Comparison of ENCODE assay signal across 19 cellular contexts in genomic region chr2:156486175-156486574, GRCh38. TPM values are rescaled to one million over a fixed set of nuclear protein-coding genes. Genes with fewer than 3 reads are reported as not detected.
DNase-seq lines count a peak whose midpoint lies in the region; ATAC-seq and TF ChIP-seq lines count a peak whose summit lies in the region.
"Had no signal": no experiment of that assay in that cellular context is flagged by ENCODE, and none has a peak within 500 bp of the region (broad histone marks: within the 10 kb centered on the region; RNA-seq: fewer than 3 reads in every experiment).

No MANE protein-coding gene starts in this region.

- no peaks in the 10 kb centered on the region for H3K27me3 ChIP-seq in foreskin keratinocyte
- H3K27me3 ChIP-seq: SJSA1, vagina had no signal

- peaks cover 13% of the 10 kb centered on the region for H3K4me1 ChIP-seq in foreskin keratinocyte

- no peak overlapping the region for H3K27ac ChIP-seq in foreskin keratinocyte
- H3K27ac ChIP-seq: HL-60, SJSA1, vagina had no signal

- intact Hi-C loops in activated T-helper 2 cell treated with anti-CD3 and anti-CD28 coated beads, Interferon-gamma antibody, Interleukin-2, Interleukin-4, amounts not matched to agents 10 μg/mL and 5 μg/mL and 100 μg/mL, durations not matched to agents 14 hours and 24 hours and 36 hours (cut with micrococcal nuclease): no loop called here

- no peak overlapping the region for H3K4me3 Mint-ChIP-seq in stimulated activated naive CD8-positive, alpha-beta T cell treated with anti-CD3 and anti-CD28 coated beads, Interleukin-15, amount 100 ng/mL, for 72 hours
- no peak overlapping the region for H3K4me3 Mint-ChIP-seq in activated T-helper 2 cell treated with anti-CD3 and anti-CD28 coated beads, Interferon-gamma antibody, Interleukin-2, Interleukin-4, amounts not matched to agents 10 μg/mL and 5 μg/mL and 100 μg/mL, durations not matched to agents 14 hours and 24 hours and 36 hours (ENCODE audit: low read depth)
- H3K4me3 Mint-ChIP-seq: activated naive CD8-positive, alpha-beta T cell; central memory CD8-positive, alpha-beta T cell; naive B cell had no signal

- peak; percentile 78 for ATAC-seq in stimulated activated naive CD8-positive, alpha-beta T cell treated with anti-CD3 and anti-CD28 coated beads, Interleukin-15, Interleukin-2, amounts not matched to agents 100 U/mL and 50 U/mL, for 24 hours
- ATAC-seq in stimulated activated naive CD8-positive, alpha-beta T cell treated with anti-CD3 and anti-CD28 coated beads, Interleukin-15, amount 100 ng/mL, for 72 hours: no peak
- ATAC-seq in foreskin keratinocyte (peak; percentile 93), GM18868 (IDR thresholded peaks at IDR 0.05; ENCODE audit: unreplicated experiment) (no peak)
- ATAC-seq: GM12878 had no signal

- peaks cover 6% of the 10 kb centered on the region for H3K36me3 Mint-ChIP-seq in activated T-helper 2 cell treated with anti-CD3 and anti-CD28 coated beads, Interferon-gamma antibody, Interleukin-2, Interleukin-4, amounts not matched to agents 10 μg/mL and 5 μg/mL and 100 μg/mL, durations not matched to agents 14 hours and 24 hours and 36 hours (ENCODE audit: low read depth)

- DNase-seq in stimulated activated naive CD8-positive, alpha-beta T cell treated with anti-CD3 and anti-CD28 coated beads, Interleukin-15, Interleukin-2, amounts not matched to agents 100 U/mL and 50 U/mL, for 24 hours: no peak
- no peak for DNase-seq in stimulated activated naive CD8-positive, alpha-beta T cell treated with anti-CD3 and anti-CD28 coated beads, Interleukin-15, amount 100 ng/mL, for 72 hours
- no peak for DNase-seq in activated T-helper 2 cell treated with anti-CD3 and anti-CD28 coated beads, Interferon-gamma antibody, Interleukin-2, Interleukin-4, amounts not matched to agents 10 μg/mL and 5 μg/mL and 100 μg/mL, durations not matched to agents 14 hours and 24 hours and 36 hours (ENCODE audit: low spot score)
- DNase-seq in foreskin keratinocyte (peak in 1 of 2 donors; percentile 58), HuH-7 (ENCODE audit: low spot score) (no peak)
- DNase-seq in stimulated activated CD4-positive, alpha-beta T cell treated with anti-CD3 and anti-CD28 coated beads, Interleukin-1b, Interleukin-23, amount 100 ng/mL, for 48 hours: no peak
- DNase-seq in stimulated activated CD4-positive, alpha-beta T cell treated with anti-CD3 and anti-CD28 coated beads, Interleukin-4, amount 100 ng/mL, for 24 hours: no peak
- DNase-seq: activated CD4-positive, alpha-beta T cell treated with anti-CD3 and anti-CD28 coated beads for 48 hours; GOT3; naive B cell; NCI-H187; T1000 had no signal

- H3K4me1 Mint-ChIP-seq in stimulated activated naive CD8-positive, alpha-beta T cell treated with anti-CD3 and anti-CD28 coated beads, Interleukin-15, amount 100 ng/mL, for 72 hours: peaks cover 55% of the 10 kb centered on the region
- H3K4me1 Mint-ChIP-seq in activated T-helper 2 cell treated with anti-CD3 and anti-CD28 coated beads, Interferon-gamma antibody, Interleukin-2, Interleukin-4, amounts not matched to agents 10 μg/mL and 5 μg/mL and 100 μg/mL, durations not matched to agents 14 hours and 24 hours and 36 hours (ENCODE audit: low read depth): peaks cover 57% of the 10 kb centered on the region

- H3K9me3 Mint-ChIP-seq in stimulated activated naive CD8-positive, alpha-beta T cell treated with anti-CD3 and anti-CD28 coated beads, Interleukin-15, amount 100 ng/mL, for 72 hours: no peaks in the 10 kb centered on the region
- H3K9me3 Mint-ChIP-seq in activated T-helper 2 cell treated with anti-CD3 and anti-CD28 coated beads, Interferon-gamma antibody, Interleukin-2, Interleukin-4, amounts not matched to agents 10 μg/mL and 5 μg/mL and 100 μg/mL, durations not matched to agents 14 hours and 24 hours and 36 hours: no peaks in the 10 kb centered on the region
- H3K9me3 Mint-ChIP-seq: central memory CD8-positive, alpha-beta T cell; naive B cell had no signal

- H3K27me3 Mint-ChIP-seq in stimulated activated naive CD8-positive, alpha-beta T cell treated with anti-CD3 and anti-CD28 coated beads, Interleukin-15, amount 100 ng/mL, for 72 hours: no peaks in the 10 kb centered on the region
- H3K27me3 Mint-ChIP-seq in activated T-helper 2 cell treated with anti-CD3 and anti-CD28 coated beads, Interferon-gamma antibody, Interleukin-2, Interleukin-4, amounts not matched to agents 10 μg/mL and 5 μg/mL and 100 μg/mL, durations not matched to agents 14 hours and 24 hours and 36 hours (ENCODE audit: low read depth): no peaks in the 10 kb centered on the region
- H3K27me3 Mint-ChIP-seq: activated naive CD8-positive, alpha-beta T cell; central memory CD8-positive, alpha-beta T cell; naive B cell had no signal

- TF ChIP-seq CTCF in foreskin keratinocyte (conservative IDR thresholded peaks at IDR 0.05): no peak

- H3K27ac Mint-ChIP-seq in stimulated activated naive CD8-positive, alpha-beta T cell treated with anti-CD3 and anti-CD28 coated beads, Interleukin-15, amount 100 ng/mL, for 72 hours: no peak overlapping the region
- peak overlapping the region; percentile 25 for H3K27ac Mint-ChIP-seq in activated T-helper 2 cell treated with anti-CD3 and anti-CD28 coated beads, Interferon-gamma antibody, Interleukin-2, Interleukin-4, amounts not matched to agents 10 μg/mL and 5 μg/mL and 100 μg/mL, durations not matched to agents 14 hours and 24 hours and 36 hours
- H3K27ac Mint-ChIP-seq: activated naive CD8-positive, alpha-beta T cell; naive B cell had no signal

RNA-seq across cellular contexts. Expression of gene GPD2, which starts 50.0 kb away (rescaled TPM):
- total RNA-seq in activated T-helper 2 cell treated with anti-CD3 and anti-CD28 coated beads, Interferon-gamma antibody, Interleukin-2, Interleukin-4, amounts not matched to agents 10 μg/mL and 5 μg/mL and 100 μg/mL, durations not matched to agents 14 hours and 24 hours and 36 hours: 23.6 and 23.7 TPM in 2 replicates
- total RNA-seq in foreskin keratinocyte: 55.8 and 66.5 TPM in 2 replicates
- 7.4 and 11.6 TPM in 2 replicates for polyA plus RNA-seq in foreskin keratinocyte

Comparison
In these comparisons a context has a peak if more than half of its experiments do, and no peak if none do; other contexts are left out.
1. ATAC-seq: peak in stimulated activated naive CD8-positive, alpha-beta T cell treated with anti-CD3 and anti-CD28 coated beads, Interleukin-15, Interleukin-2, amounts not matched to agents 100 U/mL and 50 U/mL, for 24 hours (single experiment) and foreskin keratinocyte (single experiment); none in stimulated activated naive CD8-positive, alpha-beta T cell treated with anti-CD3 and anti-CD28 coated beads, Interleukin-15, amount 100 ng/mL, for 72 hours (single experiment) and GM18868 (single experiment).